ENCODE assay signal across 8 cellular contexts in genomic region chr17:37791434-37791833, GRCh38. TPM values are rescaled to one million over a fixed set of nuclear protein-coding genes. Genes with fewer than 3 reads are reported as not detected.
DNase-seq lines count a peak whose midpoint lies in the region; ATAC-seq, FAIRE-seq and TF ChIP-seq lines count a peak whose summit lies in the region.

No MANE protein-coding gene starts in this region.

- no peaks in the 10 kb centered on the region for H3K4me1 ChIP-seq in DOHH2 (ENCODE audit: control insufficient read depth, low read length)
- H3K4me1 ChIP-seq in endothelial cell of umbilical vein (ENCODE audit: control insufficient read depth, extremely low read depth, insufficient read depth, low read length), result no peaks in the 10 kb centered on the region
- H3K4me1 ChIP-seq in small intestine (ENCODE audit: control insufficient read depth in 2 of 2, insufficient read depth in 1 of 2, low read depth in 1 of 2, low read length in 1 of 2), result peaks cover 5 to 13% of the 10 kb centered on the region in 2 donors

- no peak overlapping the region for H2AFZ ChIP-seq in endothelial cell of umbilical vein (ENCODE audit: low read depth, low read length)

- H3K4me1 Mint-ChIP-seq in T-cell, result no peaks in the 10 kb centered on the region

- CTCF ChIA-PET in T-cell (lab: Charles Lee) (interaction anchor here in 1 of 2 donors (0.5 to 0.7 kb wide), 2 partner anchors 262 to 418 kb away, joined by 3 read pairs; no protein-coding TSS in a partner anchor), endothelial cell of umbilical vein (lab: Charles Lee) (interaction anchor here (1.4 to 3.3 kb wide), 3 partner anchors 21 to 25 kb away, joined by 3 to 16 read pairs (median 8); no protein-coding TSS in a partner anchor)

- no peak overlapping the region for H3K9ac ChIP-seq in endothelial cell of umbilical vein (replicated peaks; ENCODE audit: extremely low read depth, insufficient read depth, low read length)

- H3K27ac ChIP-seq in DOHH2 (ENCODE audit: low read depth, low read length) (no peak overlapping the region), endothelial cell of umbilical vein (ENCODE audit: insufficient read depth, low read depth, low read length) (no peak overlapping the region), small intestine (ENCODE audit: low read depth in 1 of 2, low read length in 1 of 2) (no peak overlapping the region)

- intact Hi-C loops in endothelial cell of umbilical vein (cut with micrococcal nuclease), result no loop called here

- no peaks in the 10 kb centered on the region for H3K9me2 ChIP-seq in DOHH2 (replicated peaks; ENCODE audit: control insufficient read depth, low read length)

- H3K4me3 ChIP-seq in DOHH2 (ENCODE audit: low read length), result no peak overlapping the region
- no peak overlapping the region for H3K4me3 ChIP-seq in HFF-Myc (replicated peaks; ENCODE audit: low read depth, low read length)
- no peak overlapping the region for H3K4me3 ChIP-seq in endothelial cell of umbilical vein (replicated peaks in 1 of 3; ENCODE audit: insufficient read depth in 1 of 3, low read depth in 1 of 3, low read length in 3 of 3)
- H3K4me3 ChIP-seq in small intestine (ENCODE audit: low read depth in 1 of 2, low read length in 2 of 2), result no peak overlapping the region

- no TSS peak for BruUV-seq in endothelial cell of umbilical vein (replicated peaks; lab: Mats Ljungman, UMichigan)

- 45 to 50% (median 50%) methylated on average over 8 of the region's 8 CpGs for WGBS in small intestine, 3 donors

- no peak for TF ChIP-seq POLR2A in endothelial cell of umbilical vein (IDR thresholded peaks at IDR 0.05; ENCODE audit: low read depth, low read length)

- H3K79me2 ChIP-seq in DOHH2 (ENCODE audit: control insufficient read depth, low read length), result no peaks in the 10 kb centered on the region
- no peaks in the 10 kb centered on the region for H3K79me2 ChIP-seq in endothelial cell of umbilical vein (ENCODE audit: control insufficient read depth, insufficient read depth, low read length)

- H3K9me1 ChIP-seq in endothelial cell of umbilical vein (replicated peaks; ENCODE audit: control insufficient read depth, extremely low read depth, insufficient read depth, low read length), result no peaks in the 10 kb centered on the region

- H4K20me1 ChIP-seq in DOHH2 (ENCODE audit: control insufficient read depth, insufficient read depth, low read depth, low read length) (no peaks in the 10 kb centered on the region), endothelial cell of umbilical vein (replicated peaks; ENCODE audit: control insufficient read depth, extremely low read depth, insufficient read depth, low read length) (no peaks in the 10 kb centered on the region)

- ATAC-seq in T-cell (replicated peaks in 1 of 4) (peak in 2 of 4 experiments; percentile 45 to 46), HG03039 (IDR thresholded peaks at IDR 0.05; ENCODE audit: unreplicated experiment) (no peak)

- H3K36me3 Mint-ChIP-seq in T-cell, result no peaks in the 10 kb centered on the region

- TF ChIP-seq CTCF in DOHH2 (IDR thresholded peaks at IDR 0.05; ENCODE audit: low read depth, low read length, poor library complexity, severe bottlenecking), result peak; percentile 87
- TF ChIP-seq CTCF in HFF-Myc (IDR thresholded peaks at IDR 0.05; ENCODE audit: low read depth, low read length, missing control alignments), result peak; percentile 63
- TF ChIP-seq CTCF in endothelial cell of umbilical vein (IDR thresholded peaks at IDR 0.05; ENCODE audit: extremely low read depth in 1 of 2, insufficient read depth in 1 of 2, low read depth in 1 of 2, low read length in 2 of 2), result peak; percentile 22 to 25

- no peak overlapping the region for H3K4me3 Mint-ChIP-seq in T-cell

- H3K9me3 ChIP-seq in DOHH2 (ENCODE audit: control insufficient read depth, insufficient read depth, low read length) (no peaks in the 10 kb centered on the region), endothelial cell of umbilical vein (replicated peaks; ENCODE audit: control insufficient read depth, insufficient read depth, low read length) (no peaks in the 10 kb centered on the region), small intestine (ENCODE audit: control insufficient read depth, low read depth) (no peaks in the 10 kb centered on the region)

- H3K36me3 ChIP-seq in DOHH2 (ENCODE audit: control insufficient read depth, low read length) (no peaks in the 10 kb centered on the region), endothelial cell of umbilical vein (ENCODE audit: control insufficient read depth in 2 of 2, extremely low read depth in 1 of 2, insufficient read depth in 2 of 2, low read length in 2 of 2) (no peaks in the 10 kb centered on the region), small intestine (ENCODE audit: control insufficient read depth in 2 of 2, insufficient read depth in 2 of 2, low read length in 2 of 2) (no peaks in the 10 kb centered on the region)

- FAIRE-seq in endothelial cell of umbilical vein (lab: Jason Lieb, UNC), result no peak
- no peak for FAIRE-seq in small intestine (lab: Jason Lieb, UNC)

- no peaks in the 10 kb centered on the region for H3K9me3 Mint-ChIP-seq in T-cell

- H3K27me3 Mint-ChIP-seq in T-cell, result peaks cover 25 to 26% of the 10 kb centered on the region in 2 donors

- DNase-seq in HFF-Myc (ENCODE audit: extremely low read depth, low read depth) (no peak), T-cell (peak in 21 of 34 experiments; percentile 0 to 30 (median 15)), endothelial cell of umbilical vein (ENCODE audit: low read depth, low spot score) (peak; percentile 7), small intestine (peak; percentile 56), NCI-H524 treated with DMSO at 0.1 percent for 48 hours (lab: John Stamatoyannopoulos, UW) (no peak), DMS153 treated with DMSO at 0.1 percent for 48 hours (lab: John Stamatoyannopoulos, UW; ENCODE audit: unreplicated experiment) (no peak)

- dilution Hi-C loops in endothelial cell of umbilical vein (cut with MboI; ENCODE audit: extremely low pct_ligation_motif_present, low sequenced_read_pairs), result no loop called here

- H3K4me2 ChIP-seq in DOHH2 (ENCODE audit: low read length) (no peak overlapping the region), endothelial cell of umbilical vein (ENCODE audit: insufficient read depth, low read length) (no peak overlapping the region)

- H3K27ac Mint-ChIP-seq in T-cell, result no peak overlapping the region

- H3F3A ChIP-seq in DOHH2 (ENCODE audit: control insufficient read depth, insufficient read depth), result no peaks in the 10 kb centered on the region

- H3K27me3 ChIP-seq in DOHH2 (ENCODE audit: control insufficient read depth, low read length) (peaks cover 32% of the 10 kb centered on the region), endothelial cell of umbilical vein (ENCODE audit: control insufficient read depth in 2 of 2, insufficient read depth in 2 of 2, low read length in 2 of 2) (peaks cover 7 to 10% of the 10 kb centered on the region in 2 experiments), small intestine (ENCODE audit: control insufficient read depth in 2 of 2, insufficient read depth in 2 of 2, low read length in 2 of 2) (no peaks in the 10 kb centered on the region)

- POLR2A ChIA-PET in T-cell (lab: Charles Lee), result no interaction called here
- POLR2A ChIA-PET in endothelial cell of umbilical vein (lab: Charles Lee), result no interaction called here

TF ChIP-seq in endothelial cell of umbilical vein, 7 proteins besides CTCF, POLR2A, EP300 and RAD21:
- TF ChIP-seq POLR2AphosphoS5 (IDR thresholded peaks at IDR 0.05; ENCODE audit: insufficient read depth, low read depth, low read length) (no peak), EZH2 (IDR thresholded peaks at IDR 0.05; ENCODE audit: borderline replicate concordance, low read depth, low read length, severe bottlenecking) (no peak), MAX (IDR thresholded peaks at IDR 0.05; ENCODE audit: insufficient read depth, insufficient read length) (no peak), MYC (IDR thresholded peaks at IDR 0.05; ENCODE audit: low read depth, low read length) (no peak), GATA2 (IDR thresholded peaks at IDR 0.05; ENCODE audit: insufficient read depth, insufficient read length, low read depth, low read length) (no peak), JUN (IDR thresholded peaks at IDR 0.05; ENCODE audit: borderline replicate concordance, insufficient read depth, insufficient read length, low read depth) (no peak), FOS (IDR thresholded peaks at IDR 0.05; ENCODE audit: borderline replicate concordance, insufficient read depth, low read length) (no peak)
TF ChIP-seq in endothelial cell of umbilical vein: peak in this region for 0.

RNA-seq across cellular contexts. Expression of gene HNF1B, which starts 46.6 kb away (rescaled TPM):
- total RNA-seq in T-cell, result under 1 TPM in 3 of 5 donors, not detected in 2; 0.10 to 0.19 (median 0.15) TPM
- total RNA-seq in endothelial cell of umbilical vein, result not detected in 2 replicates
- not detected in 2 replicates for polyA plus RNA-seq in endothelial cell of umbilical vein
- not detected in 2 replicates for polyA plus RNA-seq in endothelial cell of umbilical vein (2011; cell fraction: cytosol; rRNA removed)
- polyA plus RNA-seq in endothelial cell of umbilical vein (2011; cell fraction: nucleus; rRNA removed), result not detected in 2 replicates
- polyA plus RNA-seq in endothelial cell of umbilical vein (2012), result not detected in 2 replicates
- not detected in 2 replicates for polyA minus RNA-seq in endothelial cell of umbilical vein
- not detected for polyA minus RNA-seq in endothelial cell of umbilical vein (2011; cell fraction: cytosol; rRNA and poly(A)+ RNA removed)
- not detected in 2 replicates for polyA minus RNA-seq in endothelial cell of umbilical vein (2011; cell fraction: nucleus; rRNA and poly(A)+ RNA removed)
- 10 to 100 TPM in 2 of 3 donors, 1 to 10 TPM in 1; 10.0 to 18.1 (median 11.9) TPM for polyA plus RNA-seq in small intestine

Comparison
In these comparisons a context has a peak if more than half of its experiments do, and no peak if none do; other contexts are left out.
1. CTCF ChIP-seq: peak in every context shown above with its lines; median percentile 87 in DOHH2; 63 in HFF-Myc; 24 in endothelial cell of umbilical vein.
2. DNase-seq: peak in T-cell (21 of 34), endothelial cell of umbilical vein (single experiment) and small intestine (single experiment); none in HFF-Myc (single experiment), NCI-H524 treated with DMSO at 0.1 percent for 48 hours (single experiment) and DMS153 treated with DMSO at 0.1 percent for 48 hours (single experiment).